ENCODE assay signal across 15 cellular contexts in genomic region chr2:107681946-107682345, GRCh38.
"Had no signal": no experiment of that assay in that cellular context is flagged by ENCODE, and none has a peak within 500 bp of the region (broad histone marks: within the 10 kb centered on the region; RNA-seq: fewer than 3 reads in every experiment).

No MANE protein-coding gene starts in this region.

- H3K4me1 Mint-ChIP-seq: activated naive CD8-positive, alpha-beta T cell treated with anti-CD3 and anti-CD28 coated beads, Interleukin-2, amount 50 U/mL, for 24 hours; stimulated activated effector memory CD8-positive, alpha-beta T cell treated with anti-CD3 and anti-CD28 coated beads, Interleukin-12 subunit alpha, Interleukin-12 subunit beta, amount 100 ng/mL, for 72 hours had no signal

- H3K79me2 ChIP-seq: parathyroid adenoma had no signal

- H3K27me3 ChIP-seq: sigmoid colon had no signal

- DNase-seq: activated CD4-positive, alpha-beta T cell treated with anti-CD3 and anti-CD28 coated beads, Interleukin-2, amount 50 U/mL, for 4 hours; activated CD4-positive, CD25-positive, alpha-beta regulatory T cell treated with anti-CD3 and anti-CD28 coated beads, Interleukin-2, amount 50 U/mL, for 72 hours; activated naive CD4-positive, alpha-beta T cell treated with anti-CD3 and anti-CD28 coated beads for 36 hours; activated naive CD8-positive, alpha-beta T cell treated with anti-CD3 and anti-CD28 coated beads, Interleukin-2, amount 50 U/mL, for 24 hours; activated T-cell treated with anti-CD3 and anti-CD28 coated beads for 4 hours; aorta; dorsolateral prefrontal cortex; erythroblast; hippocampal formation; midbrain; sigmoid colon; T-helper 1 cell; T1000 had no signal

- H3K27ac Mint-ChIP-seq: activated naive CD4-positive, alpha-beta T cell treated with anti-CD3 and anti-CD28 coated beads for 36 hours; activated naive CD8-positive, alpha-beta T cell treated with anti-CD3 and anti-CD28 coated beads, Interleukin-2, amount 50 U/mL, for 24 hours; stimulated activated effector memory CD8-positive, alpha-beta T cell treated with anti-CD3 and anti-CD28 coated beads, Interleukin-12 subunit alpha, Interleukin-12 subunit beta, amount 100 ng/mL, for 72 hours had no signal

- H3K9me3 Mint-ChIP-seq: activated naive CD4-positive, alpha-beta T cell treated with anti-CD3 and anti-CD28 coated beads for 36 hours had no signal

- H3K4me3 Mint-ChIP-seq: activated naive CD4-positive, alpha-beta T cell treated with anti-CD3 and anti-CD28 coated beads for 36 hours; activated naive CD8-positive, alpha-beta T cell treated with anti-CD3 and anti-CD28 coated beads, Interleukin-2, amount 50 U/mL, for 24 hours; stimulated activated effector memory CD8-positive, alpha-beta T cell treated with anti-CD3 and anti-CD28 coated beads, Interleukin-12 subunit alpha, Interleukin-12 subunit beta, amount 100 ng/mL, for 72 hours had no signal

- H3K27ac ChIP-seq: dorsolateral prefrontal cortex, parathyroid adenoma, sigmoid colon had no signal

- H2AFZ ChIP-seq: parathyroid adenoma had no signal

- H3K9me3 ChIP-seq: sigmoid colon had no signal

- H3K4me3 ChIP-seq: dorsolateral prefrontal cortex, sigmoid colon had no signal

- H3K36me3 Mint-ChIP-seq: stimulated activated effector memory CD8-positive, alpha-beta T cell treated with anti-CD3 and anti-CD28 coated beads, Interleukin-12 subunit alpha, Interleukin-12 subunit beta, amount 100 ng/mL, for 72 hours had no signal

- H3K27me3 Mint-ChIP-seq: activated naive CD8-positive, alpha-beta T cell treated with anti-CD3 and anti-CD28 coated beads, Interleukin-2, amount 50 U/mL, for 24 hours had no signal

- H3K9ac ChIP-seq: parathyroid adenoma had no signal

- ATAC-seq: activated naive CD8-positive, alpha-beta T cell treated with anti-CD3 and anti-CD28 coated beads, Interleukin-2, amount 50 U/mL, for 24 hours; stimulated activated effector memory CD8-positive, alpha-beta T cell treated with anti-CD3 and anti-CD28 coated beads, Interleukin-12 subunit alpha, Interleukin-12 subunit beta, amount 100 ng/mL, for 72 hours had no signal

- H3K4me1 ChIP-seq: parathyroid adenoma, sigmoid colon had no signal
